In the genomic region with DNA sequence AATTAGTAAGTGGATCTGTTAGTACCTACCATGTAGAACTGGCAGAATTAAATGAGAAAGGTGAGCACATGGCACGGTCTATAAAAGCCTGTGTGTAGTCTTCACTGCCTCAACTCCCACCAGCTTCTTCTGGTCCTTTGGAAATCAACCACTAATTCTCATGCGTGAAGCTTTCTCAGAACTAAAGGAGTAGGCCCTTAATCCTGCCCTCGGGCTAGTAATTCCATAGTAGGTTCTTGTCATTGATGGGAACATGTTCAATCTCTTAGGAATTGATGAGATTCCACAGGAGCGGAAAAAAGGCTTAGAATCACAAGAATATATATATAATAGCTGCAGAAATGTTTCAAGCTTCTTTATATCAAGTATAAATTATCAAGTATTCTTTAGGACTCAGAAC, we compare ENCODE assay signal across 2 cellular contexts.
TF ChIP-seq lines count a peak whose summit lies in the region.

No MANE protein-coding gene starts in this region.

TF ChIP-seq in GM12878, 131 proteins besides CTCF, POLR2A, EP300 and RAD21 (continued from another document):
- TF ChIP-seq, protein P1, sequence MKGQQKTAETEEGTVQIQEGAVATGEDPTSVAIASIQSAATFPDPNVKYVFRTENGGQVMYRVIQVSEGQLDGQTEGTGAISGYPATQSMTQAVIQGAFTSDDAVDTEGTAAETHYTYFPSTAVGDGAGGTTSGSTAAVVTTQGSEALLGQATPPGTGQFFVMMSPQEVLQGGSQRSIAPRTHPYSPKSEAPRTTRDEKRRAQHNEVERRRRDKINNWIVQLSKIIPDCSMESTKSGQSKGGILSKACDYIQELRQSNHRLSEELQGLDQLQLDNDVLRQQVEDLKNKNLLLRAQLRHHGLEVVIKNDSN (IDR thresholded peaks at IDR 0.05; ENCODE audit: borderline replicate concordance, extremely low read length, insufficient read depth, low read depth, low read length) = no peak
- TF ChIP-seq SMC3 (IDR thresholded peaks at IDR 0.05; ENCODE audit: borderline replicate concordance, low read length) = no peak
- no peak for TF ChIP-seq NFXL1 (IDR thresholded peaks at IDR 0.05; ENCODE audit: borderline replicate concordance)
- no peak for TF ChIP-seq BCL11A (IDR thresholded peaks at IDR 0.05; ENCODE audit: low read depth, low read length)
- TF ChIP-seq HDAC6 (IDR thresholded peaks at IDR 0.05; ENCODE audit: unreplicated experiment) = no peak
- TF ChIP-seq ASH2L (IDR thresholded peaks at IDR 0.05; ENCODE audit: borderline replicate concordance, low read depth) = no peak
- no peak for TF ChIP-seq ZSCAN29 (IDR thresholded peaks at IDR 0.05)

TF ChIP-seq in WTC11, 78 proteins besides CTCF, POLR2A, EP300 and RAD21 (continued from another document):
- TF ChIP-seq, protein P2, sequence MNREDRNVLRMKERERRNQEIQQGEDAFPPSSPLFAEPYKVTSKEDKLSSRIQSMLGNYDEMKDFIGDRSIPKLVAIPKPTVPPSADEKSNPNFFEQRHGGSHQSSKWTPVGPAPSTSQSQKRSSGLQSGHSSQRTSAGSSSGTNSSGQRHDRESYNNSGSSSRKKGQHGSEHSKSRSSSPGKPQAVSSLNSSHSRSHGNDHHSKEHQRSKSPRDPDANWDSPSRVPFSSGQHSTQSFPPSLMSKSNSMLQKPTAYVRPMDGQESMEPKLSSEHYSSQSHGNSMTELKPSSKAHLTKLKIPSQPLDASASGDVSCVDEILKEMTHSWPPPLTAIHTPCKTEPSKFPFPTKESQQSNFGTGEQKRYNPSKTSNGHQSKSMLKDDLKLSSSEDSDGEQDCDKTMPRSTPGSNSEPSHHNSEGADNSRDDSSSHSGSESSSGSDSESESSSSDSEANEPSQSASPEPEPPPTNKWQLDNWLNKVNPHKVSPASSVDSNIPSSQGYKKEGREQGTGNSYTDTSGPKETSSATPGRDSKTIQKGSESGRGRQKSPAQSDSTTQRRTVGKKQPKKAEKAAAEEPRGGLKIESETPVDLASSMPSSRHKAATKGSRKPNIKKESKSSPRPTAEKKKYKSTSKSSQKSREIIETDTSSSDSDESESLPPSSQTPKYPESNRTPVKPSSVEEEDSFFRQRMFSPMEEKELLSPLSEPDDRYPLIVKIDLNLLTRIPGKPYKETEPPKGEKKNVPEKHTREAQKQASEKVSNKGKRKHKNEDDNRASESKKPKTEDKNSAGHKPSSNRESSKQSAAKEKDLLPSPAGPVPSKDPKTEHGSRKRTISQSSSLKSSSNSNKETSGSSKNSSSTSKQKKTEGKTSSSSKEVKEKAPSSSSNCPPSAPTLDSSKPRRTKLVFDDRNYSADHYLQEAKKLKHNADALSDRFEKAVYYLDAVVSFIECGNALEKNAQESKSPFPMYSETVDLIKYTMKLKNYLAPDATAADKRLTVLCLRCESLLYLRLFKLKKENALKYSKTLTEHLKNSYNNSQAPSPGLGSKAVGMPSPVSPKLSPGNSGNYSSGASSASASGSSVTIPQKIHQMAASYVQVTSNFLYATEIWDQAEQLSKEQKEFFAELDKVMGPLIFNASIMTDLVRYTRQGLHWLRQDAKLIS (CRISPR knock-in tag; IDR thresholded peaks at IDR 0.05; ENCODE audit: borderline replicate concordance) = no peak
- no peak for TF ChIP-seq JUN (CRISPR knock-in tag; IDR thresholded peaks at IDR 0.05)
